8 cellular contexts compared by ENCODE assay signal in genomic region chr10:6647811-6648526, GRCh38.
A peak's percentile ranks its signal among the peaks of the same experiment; 100 is the strongest.
DNase-seq lines count a peak whose midpoint lies in the region; ATAC-seq lines count a peak whose summit lies in the region.

No MANE protein-coding gene starts in this region.

- no peaks in the 10 kb centered on the region for H3K36me3 ChIP-seq in adipocyte (ENCODE audit: control insufficient read depth, insufficient read depth, low read length, severe bottlenecking)

- H3K27me3 ChIP-seq in adipocyte (replicated peaks; ENCODE audit: control insufficient read depth, insufficient read depth, low read length) = peaks cover 6% of the 10 kb centered on the region

- no peaks in the 10 kb centered on the region for H3K9me3 ChIP-seq in adipocyte (ENCODE audit: control insufficient read depth, low read length)

- H3K9ac ChIP-seq in adipocyte (ENCODE audit: low read length) = no peak overlapping the region

- H3K4me3 ChIP-seq in adipocyte (ENCODE audit: low read length) = no peak overlapping the region

- ATAC-seq in HG03354 (IDR thresholded peaks at IDR 0.05; ENCODE audit: poor library complexity, severe bottlenecking, unreplicated experiment) = peak; percentile 86

- peak; percentile 9 to 22 for DNase-seq in NCI-H2081 (lab: John Stamatoyannopoulos, UW)
- no peak for DNase-seq in NCI-H2081 treated with DMSO at 0.1 percent for 48 hours (lab: John Stamatoyannopoulos, UW)
- peak; percentile 41 for DNase-seq in T follicular helper cell (ENCODE audit: low read depth)
- peak; percentile 9 for DNase-seq in adipocyte (ENCODE audit: low read depth)
- peak; percentile 88 for DNase-seq in islet precursor cell
- peak; percentile 33 to 58 (median 43) for DNase-seq in stimulated activated CD4-positive, alpha-beta T cell treated with anti-CD3 and anti-CD28 coated beads, TNF-alpha, amount 100 ng/mL, for 4 hours (ENCODE audit: low read depth in 3 of 3)
- no peak for DNase-seq in cerebellar nuclear complex (lab: John Stamatoyannopoulos, UW)

- no peaks in the 10 kb centered on the region for H3K4me1 ChIP-seq in adipocyte (ENCODE audit: control insufficient read depth, insufficient read depth, low read length)

Comparison
In these comparisons a context has a peak if more than half of its experiments do, and no peak if none do; other contexts are left out.
1. DNase-seq: peak in NCI-H2081 (2 of 2), T follicular helper cell (single experiment), adipocyte (single experiment), islet precursor cell (single experiment) and stimulated activated CD4-positive, alpha-beta T cell treated with anti-CD3 and anti-CD28 coated beads, TNF-alpha, amount 100 ng/mL, for 4 hours (3 of 3); none in NCI-H2081 treated with DMSO at 0.1 percent for 48 hours (single experiment) and cerebellar nuclear complex (0 of 2).